ENCODE assay signal across 8 cellular contexts in the genomic region with DNA sequence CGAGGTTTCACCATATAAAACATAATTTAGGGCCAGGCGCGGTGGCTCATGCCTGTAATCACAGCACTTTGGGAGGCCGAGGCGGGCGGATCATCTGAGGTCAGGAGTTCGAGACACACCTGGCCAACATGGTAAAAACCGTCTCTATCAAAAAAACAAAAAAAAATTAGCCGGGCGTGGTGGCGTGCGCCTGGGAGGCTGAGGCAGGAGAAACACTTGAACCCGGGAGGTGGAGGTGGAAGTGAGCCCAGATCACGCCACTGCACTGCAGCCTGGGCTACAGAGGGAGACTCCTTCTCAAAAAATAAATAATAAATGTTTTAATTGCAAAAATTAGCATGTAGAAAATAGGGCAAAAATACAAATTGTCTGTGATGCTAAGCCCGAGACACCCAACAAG. TPM values are rescaled to one million over a fixed set of nuclear protein-coding genes. Genes with fewer than 3 reads are reported as not detected.
DNase-seq lines count a peak whose midpoint lies in the region; ATAC-seq lines count a peak whose summit lies in the region.

No MANE protein-coding gene starts in this region.

- no peaks in the 10 kb centered on the region for H3K27me3 Mint-ChIP-seq in activated CD4-positive, alpha-beta T cell treated with anti-CD3 and anti-CD28 coated beads, Interleukin-2, amount 10 ng/mL, durations not matched to agents 24 days and 14 days
- no peaks in the 10 kb centered on the region for H3K27me3 Mint-ChIP-seq in activated T-helper 1 cell treated with anti-CD3 and anti-CD28 coated beads, Interleukin-12 subunit alpha, Interleukin-12 subunit beta, Interleukin-2, Interleukin-4 antibody, amounts not matched to agents 30 ng/mL and 10 ng/mL and 1 ng/mL, durations not matched to agents 14 hours and 24 hours and 36 hours (ENCODE audit: insufficient read depth)

- H3K4me3 Mint-ChIP-seq in activated CD4-positive, alpha-beta T cell treated with anti-CD3 and anti-CD28 coated beads, Interleukin-2, amount 10 ng/mL, durations not matched to agents 24 days and 14 days, result peak overlapping the region; percentile 90
- peak overlapping the region; percentile 99 for H3K4me3 Mint-ChIP-seq in activated T-helper 1 cell treated with anti-CD3 and anti-CD28 coated beads, Interleukin-12 subunit alpha, Interleukin-12 subunit beta, Interleukin-2, Interleukin-4 antibody, amounts not matched to agents 30 ng/mL and 10 ng/mL and 1 ng/mL, durations not matched to agents 14 hours and 24 hours and 36 hours

- peaks cover 26% of the 10 kb centered on the region for H3K36me3 Mint-ChIP-seq in activated CD4-positive, alpha-beta T cell treated with anti-CD3 and anti-CD28 coated beads, Interleukin-2, amount 10 ng/mL, durations not matched to agents 24 days and 14 days (ENCODE audit: low read depth)
- peaks cover 20% of the 10 kb centered on the region for H3K36me3 Mint-ChIP-seq in activated T-helper 1 cell treated with anti-CD3 and anti-CD28 coated beads, Interleukin-12 subunit alpha, Interleukin-12 subunit beta, Interleukin-2, Interleukin-4 antibody, amounts not matched to agents 30 ng/mL and 10 ng/mL and 1 ng/mL, durations not matched to agents 14 hours and 24 hours and 36 hours (ENCODE audit: low read depth)

- DNase-seq in activated CD4-positive, alpha-beta T cell treated with anti-CD3 and anti-CD28 coated beads, Interleukin-2, amount 10 ng/mL, durations not matched to agents 24 days and 14 days, result peak; percentile 61
- DNase-seq in activated CD4-positive, alpha-beta T cell treated with anti-CD3 and anti-CD28 coated beads for 1 hour, result no peak
- no peak for DNase-seq in activated T-helper 1 cell treated with anti-CD3 and anti-CD28 coated beads, Interleukin-12 subunit alpha, Interleukin-12 subunit beta, Interleukin-2, Interleukin-4 antibody, amounts not matched to agents 30 ng/mL and 10 ng/mL and 1 ng/mL, durations not matched to agents 14 hours and 24 hours and 36 hours (ENCODE audit: low spot score)
- DNase-seq in D341Med (ENCODE audit: low spot score), result no peak

- intact Hi-C loops in activated CD4-positive, alpha-beta T cell treated with anti-CD3 and anti-CD28 coated beads, Interleukin-2, amount 10 ng/mL, durations not matched to agents 24 days and 14 days (cut with micrococcal nuclease), result loop anchor here (10.0 kb wide), 1 partner anchor 1071 kb away; a partner anchor contains a TSS
- intact Hi-C loops in activated T-helper 1 cell treated with anti-CD3 and anti-CD28 coated beads, Interleukin-12 subunit alpha, Interleukin-12 subunit beta, Interleukin-2, Interleukin-4 antibody, amounts not matched to agents 30 ng/mL and 10 ng/mL and 1 ng/mL, durations not matched to agents 14 hours and 24 hours and 36 hours (cut with micrococcal nuclease), result loop anchor here (5.0 kb wide), 1 partner anchor 257 kb away; a partner anchor contains a TSS

- H3K4me1 Mint-ChIP-seq in activated CD4-positive, alpha-beta T cell treated with anti-CD3 and anti-CD28 coated beads, Interleukin-2, amount 10 ng/mL, durations not matched to agents 24 days and 14 days, result peaks cover 43% of the 10 kb centered on the region
- peaks cover 49% of the 10 kb centered on the region for H3K4me1 Mint-ChIP-seq in activated T-helper 1 cell treated with anti-CD3 and anti-CD28 coated beads, Interleukin-12 subunit alpha, Interleukin-12 subunit beta, Interleukin-2, Interleukin-4 antibody, amounts not matched to agents 30 ng/mL and 10 ng/mL and 1 ng/mL, durations not matched to agents 14 hours and 24 hours and 36 hours (ENCODE audit: low read depth)

- H3K9ac ChIP-seq in iPS-18a (ENCODE audit: low read length) (peak overlapping the region; percentile 68), subcutaneous abdominal adipose tissue (ENCODE audit: low read length in 5 of 5) (peak overlapping the region; percentile 38 to 81 (median 72))

- no peaks in the 10 kb centered on the region for H3K9me3 Mint-ChIP-seq in activated CD4-positive, alpha-beta T cell treated with anti-CD3 and anti-CD28 coated beads, Interleukin-2, amount 10 ng/mL, durations not matched to agents 24 days and 14 days
- no peaks in the 10 kb centered on the region for H3K9me3 Mint-ChIP-seq in activated T-helper 1 cell treated with anti-CD3 and anti-CD28 coated beads, Interleukin-12 subunit alpha, Interleukin-12 subunit beta, Interleukin-2, Interleukin-4 antibody, amounts not matched to agents 30 ng/mL and 10 ng/mL and 1 ng/mL, durations not matched to agents 14 hours and 24 hours and 36 hours

- ATAC-seq in HG03175 (IDR thresholded peaks at IDR 0.05; ENCODE audit: unreplicated experiment), result no peak
- ATAC-seq in GM21737 (IDR thresholded peaks at IDR 0.05; ENCODE audit: unreplicated experiment), result no peak

- no peak overlapping the region for H3K27ac ChIP-seq in iPS-18a (ENCODE audit: low read length)
- H3K27ac ChIP-seq in subcutaneous abdominal adipose tissue (ENCODE audit: low read depth, low read length), result peak overlapping the region; percentile 57

- H3K9me3 ChIP-seq in iPS-18a (ENCODE audit: control insufficient read depth, low read depth, low read length) (no peaks in the 10 kb centered on the region), subcutaneous abdominal adipose tissue (ENCODE audit: control insufficient read depth in 5 of 5, low read length in 5 of 5) (no peaks in the 10 kb centered on the region)

- H3K4me3 ChIP-seq in iPS-18a (ENCODE audit: low read length) (peak overlapping the region; percentile 88), subcutaneous abdominal adipose tissue (ENCODE audit: low read depth in 1 of 5, low read length in 5 of 5) (peak overlapping the region; percentile 83 to 96 (median 89))

- H3K4me1 ChIP-seq in iPS-18a (ENCODE audit: control insufficient read depth, low read depth, low read length) (peaks cover 19% of the 10 kb centered on the region), subcutaneous abdominal adipose tissue (ENCODE audit: control insufficient read depth in 5 of 5, insufficient read depth in 5 of 5, low read length in 5 of 5) (peaks cover 6 to 33% (median 27%) of the 10 kb centered on the region in 5 donors)

- no peaks in the 10 kb centered on the region for H3K36me3 ChIP-seq in iPS-18a (ENCODE audit: control insufficient read depth, low read depth, low read length)
- H3K36me3 ChIP-seq in subcutaneous abdominal adipose tissue (ENCODE audit: control insufficient read depth in 5 of 5, insufficient read depth in 5 of 5, low read length in 5 of 5), result peaks cover 0 to 3% (median 0%) of the 10 kb centered on the region in 5 donors

- peak overlapping the region; percentile 93 for H3K27ac Mint-ChIP-seq in activated CD4-positive, alpha-beta T cell treated with anti-CD3 and anti-CD28 coated beads, Interleukin-2, amount 10 ng/mL, durations not matched to agents 24 days and 14 days
- H3K27ac Mint-ChIP-seq in activated T-helper 1 cell treated with anti-CD3 and anti-CD28 coated beads, Interleukin-12 subunit alpha, Interleukin-12 subunit beta, Interleukin-2, Interleukin-4 antibody, amounts not matched to agents 30 ng/mL and 10 ng/mL and 1 ng/mL, durations not matched to agents 14 hours and 24 hours and 36 hours, result peak overlapping the region; percentile 99

- H3K27me3 ChIP-seq in iPS-18a (ENCODE audit: control insufficient read depth, insufficient read depth, low read length) (peaks cover 12% of the 10 kb centered on the region), subcutaneous abdominal adipose tissue (ENCODE audit: control insufficient read depth in 5 of 5, insufficient read depth in 4 of 5, low read length in 5 of 5) (no peaks in the 10 kb centered on the region)

RNA-seq across cellular contexts. Expression of a gene that starts 1.0 kb away (rescaled TPM):
- 321 and 352 TPM in 2 replicates for total RNA-seq in activated CD4-positive, alpha-beta T cell treated with anti-CD3 and anti-CD28 coated beads, Interleukin-2, amount 10 ng/mL, durations not matched to agents 24 days and 14 days
- 406 and 416 TPM in 2 replicates for total RNA-seq in activated T-helper 1 cell treated with anti-CD3 and anti-CD28 coated beads, Interleukin-12 subunit alpha, Interleukin-12 subunit beta, Interleukin-2, Interleukin-4 antibody, amounts not matched to agents 30 ng/mL and 10 ng/mL and 1 ng/mL, durations not matched to agents 14 hours and 24 hours and 36 hours

RNA-seq across cellular contexts. Expression of a gene that starts 5.7 kb away (rescaled TPM):
- 78.1 and 85.6 TPM in 2 replicates for total RNA-seq in activated CD4-positive, alpha-beta T cell treated with anti-CD3 and anti-CD28 coated beads, Interleukin-2, amount 10 ng/mL, durations not matched to agents 24 days and 14 days
- total RNA-seq in activated T-helper 1 cell treated with anti-CD3 and anti-CD28 coated beads, Interleukin-12 subunit alpha, Interleukin-12 subunit beta, Interleukin-2, Interleukin-4 antibody, amounts not matched to agents 30 ng/mL and 10 ng/mL and 1 ng/mL, durations not matched to agents 14 hours and 24 hours and 36 hours, result 101 and 105 TPM in 2 replicates
